ENCODE assay signal across 27 cellular contexts in the genomic region with DNA sequence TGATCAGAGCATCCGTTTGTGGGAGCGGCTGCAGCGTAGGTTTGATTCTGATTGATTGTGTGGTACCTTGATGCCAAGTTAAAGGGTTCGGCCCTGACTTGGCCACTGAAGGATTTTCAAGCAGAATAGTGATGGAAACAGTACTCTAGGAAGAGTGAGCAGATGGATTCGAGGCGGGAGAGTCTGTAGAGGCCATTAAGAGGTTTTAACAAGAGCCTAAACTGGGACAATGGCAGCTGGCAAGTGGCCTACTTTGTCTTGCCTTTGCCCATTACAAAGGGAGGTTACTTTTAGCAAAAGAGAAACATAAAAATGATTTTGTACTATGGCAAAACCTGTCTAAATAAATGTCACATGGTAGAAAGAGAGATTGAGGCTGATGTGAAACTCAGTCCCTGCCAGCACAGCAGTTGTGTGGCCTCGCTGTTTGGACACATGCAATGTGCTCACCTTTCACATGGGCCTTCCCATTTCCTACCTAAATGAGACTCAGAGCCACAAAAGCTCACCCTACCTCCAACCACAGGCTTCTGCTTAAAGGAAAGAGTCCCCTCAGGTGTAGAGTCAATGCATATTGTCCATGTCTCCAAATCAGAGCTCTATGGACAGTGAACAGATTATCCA.
"Had no signal": no experiment of that assay in that cellular context is flagged by ENCODE, and none has a peak within 500 bp of the region (broad histone marks: within the 10 kb centered on the region; RNA-seq: fewer than 3 reads in every experiment).

No MANE protein-coding gene starts in this region.

- DNase-seq: activated CD4-positive, alpha-beta memory T cell treated with anti-CD3 and anti-CD28 coated beads, Interleukin-2, amount 10 ng/mL, durations not matched to agents 7 days and 5 days; activated CD4-positive, alpha-beta T cell treated with anti-CD3 and anti-CD28 coated beads, Interleukin-2, amount 50 U/mL, for 1 hour; activated CD4-positive, CD25-positive, alpha-beta regulatory T cell; activated gamma-delta T cell; activated naive CD4-positive, alpha-beta T cell treated with anti-CD3 and anti-CD28 coated beads for 36 hours; activated T-cell treated with anti-CD3 and anti-CD28 coated beads for 4 hours; activated T-cell treated with anti-CD3 and anti-CD28 coated beads, Interleukin-2, amount 50 U/mL, for 48 hours; amygdala; brain microvascular endothelial cell; MV-4-11; NCI-H1092 treated with DMSO at 0.1 percent for 48 hours; NCI-H1436; NCI-H1694 treated with DMSO at 0.1 percent for 48 hours; NCI-H2029 treated with DMSO at 0.1 percent for 48 hours; NCI-H2227 treated with DMSO at 0.1 percent for 48 hours; NCI-H446 treated with DMSO at 0.1 percent for 48 hours; NCI-H526 treated with DMSO at 0.1 percent for 48 hours; PC-3; SIG-M5; T-cell; T-helper 2 cell; T1000 had no signal

- H3K4me3 ChIP-seq: cardiac muscle cell, SK-N-MC had no signal

- H3K27me3 ChIP-seq: brain microvascular endothelial cell, cardiac muscle cell had no signal

- ATAC-seq: activated T-helper 17 cell treated with anti-CD3 and anti-CD28 coated beads, Interleukin-2, amount 50 U/mL, for 72 hours; PC-3; T-cell had no signal

- H3K27ac ChIP-seq: brain microvascular endothelial cell, cardiac muscle cell, KMS-11, SK-N-MC, VCaP had no signal

- H3K9ac ChIP-seq: KMS-11 had no signal

- H3K4me2 ChIP-seq: KMS-11 had no signal
